In genomic region chr1:212609701-212610574, GRCh38 we compare ENCODE assay signal across 8 cellular contexts. TPM values are rescaled to one million over a fixed set of nuclear protein-coding genes. Genes with fewer than 3 reads are reported as not detected.
DNase-seq lines count a peak whose midpoint lies in the region; ATAC-seq and TF ChIP-seq lines count a peak whose summit lies in the region.

No MANE protein-coding gene starts in this region.

- H3K79me2 ChIP-seq in KMS-11 (ENCODE audit: insufficient read depth, low read depth) = peaks cover 24% of the 10 kb centered on the region; the same call in 1 of the 2 replicates

- H3K27me3 ChIP-seq in KMS-11 (ENCODE audit: insufficient read depth, low read depth) (peaks cover 29% of the 10 kb centered on the region), brain microvascular endothelial cell (replicated peaks) (peaks cover 19% of the 10 kb centered on the region), mononuclear cell (ENCODE audit: insufficient read depth, low read length) (peaks cover 52% of the 10 kb centered on the region)

- DNase-seq in EH (ENCODE audit: low read depth) = peak; percentile 39
- no peak for DNase-seq in brain microvascular endothelial cell
- no peak for DNase-seq in activated CD4-positive, alpha-beta T cell treated with anti-CD3 and anti-CD28 coated beads for 48 hours
- no peak for DNase-seq in activated CD4-positive, alpha-beta T cell treated with anti-CD3 and anti-CD28 coated beads for 4 hours

- H3K9ac ChIP-seq in KMS-11 = peak overlapping the region; percentile 93; the same call in 1 of the 2 replicates

- H3K4me1 ChIP-seq in KMS-11 (ENCODE audit: low read depth, poor library complexity, severe bottlenecking) (peaks cover 62% of the 10 kb centered on the region), mononuclear cell (ENCODE audit: insufficient read depth, low read length) (peaks cover 34% of the 10 kb centered on the region)

- peak overlapping the region; percentile 58 for H3K4me2 ChIP-seq in KMS-11

- H3K9me3 ChIP-seq in mononuclear cell (ENCODE audit: low read depth, low read length) = no peaks in the 10 kb centered on the region

- no peaks in the 10 kb centered on the region for H3K36me3 ChIP-seq in KMS-11 (ENCODE audit: insufficient read depth)
- no peaks in the 10 kb centered on the region for H3K36me3 ChIP-seq in brain microvascular endothelial cell (replicated peaks)

- no peaks in the 10 kb centered on the region for H4K20me1 ChIP-seq in KMS-11 (ENCODE audit: insufficient read depth)

- no peak for ATAC-seq in HG03460 (IDR thresholded peaks at IDR 0.05; ENCODE audit: unreplicated experiment)
- no peak for ATAC-seq in HG02885 (IDR thresholded peaks at IDR 0.05; ENCODE audit: poor library complexity, unreplicated experiment)

- in situ Hi-C loops in brain microvascular endothelial cell (cut with HindIII; ENCODE audit: low pct_ligation_motif_present, low sequenced_read_pairs) = no loop called here

- peak overlapping the region; percentile 70; the same call in 1 of the 2 replicates for H2AFZ ChIP-seq in KMS-11 (ENCODE audit: low read depth)

- H3K27ac ChIP-seq in KMS-11 (no peak overlapping the region), brain microvascular endothelial cell (peak overlapping the region; percentile 84)

- TF ChIP-seq CTCF in KMS-11 (conservative IDR thresholded peaks at IDR 0.05; ENCODE audit: low read depth, low read length) = peak; percentile 10; the same call in 1 of the 2 replicates
- TF ChIP-seq CTCF in brain microvascular endothelial cell (IDR thresholded peaks at IDR 0.05; ENCODE audit: low read depth, low read length, missing control alignments) = no peak

- peak overlapping the region; percentile 74 for H3K4me3 ChIP-seq in KMS-11 (IDR thresholded peaks at IDR 0.05; ENCODE audit: insufficient read depth, low read depth, low read length)
- H3K4me3 ChIP-seq in brain microvascular endothelial cell (ENCODE audit: low read depth, low read length) = peak overlapping the region; percentile 79
- H3K4me3 ChIP-seq in mononuclear cell (ENCODE audit: low read length) = peak overlapping the region; percentile 62

RNA-seq across cellular contexts. Expression of gene ATF3, which starts 1.4 kb away (rescaled TPM):
- 53.6 TPM for total RNA-seq in mononuclear cell
